ENCODE assay signal across 1 cellular context in the genomic region with DNA sequence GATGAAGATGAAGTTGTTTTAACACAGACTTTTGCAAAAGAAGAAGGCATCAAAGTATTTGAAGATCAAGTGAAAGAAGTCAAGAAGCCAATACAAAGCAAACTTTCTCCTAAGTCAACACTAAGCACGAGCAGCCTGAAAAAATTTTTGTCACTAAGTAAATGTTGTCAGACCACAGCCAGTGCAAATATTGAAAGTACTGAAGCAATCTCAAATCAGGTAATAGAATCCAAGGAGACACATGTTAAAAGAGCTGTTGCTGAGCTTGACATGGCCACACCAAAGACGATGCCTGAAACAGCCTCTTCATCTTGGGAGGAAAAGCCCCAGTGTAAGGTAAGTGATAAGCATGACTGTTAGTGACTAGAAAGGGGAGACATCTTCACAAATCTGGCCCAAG.
TF ChIP-seq lines count a peak whose summit lies in the region.

No MANE protein-coding gene starts in this region.

TF ChIP-seq in HepG2, 621 proteins besides CTCF, POLR2A, EP300 and RAD21 (continued from another document and continues in another):
- TF ChIP-seq ZSCAN21 (CRISPR knock-in tag; IDR thresholded peaks at IDR 0.05; ENCODE audit: borderline replicate concordance) (no peak), ZNF550 (CRISPR knock-in tag; IDR thresholded peaks at IDR 0.05; ENCODE audit: borderline replicate concordance) (no peak), JDP2 (CRISPR knock-in tag; IDR thresholded peaks at IDR 0.05; ENCODE audit: borderline replicate concordance) (peak; percentile 24; the same call in 1 of the 2 replicates), RARG (CRISPR knock-in tag; IDR thresholded peaks at IDR 0.05; ENCODE audit: low read depth) (no peak), ZSCAN29 (CRISPR knock-in tag; conservative IDR thresholded peaks at IDR 0.05) (no peak), CBX2 (IDR thresholded peaks at IDR 0.05; ENCODE audit: low read depth, low read length) (no peak), CBX2 (CRISPR knock-in tag; IDR thresholded peaks at IDR 0.05; ENCODE audit: low read depth) (no peak), KDM3A (CRISPR knock-in tag; IDR thresholded peaks at IDR 0.05; ENCODE audit: low read depth) (no peak), HNRNPUL1 (IDR thresholded peaks at IDR 0.05; ENCODE audit: low read depth, low read length) (no peak), RCOR2 (CRISPR knock-in tag; IDR thresholded peaks at IDR 0.05) (peak; percentile 90), MXD4 (CRISPR knock-in tag; IDR thresholded peaks at IDR 0.05) (0 out of 2 replicates have a peak, but pooled peaks have one; percentile 27), MEIS2 (CRISPR knock-in tag; IDR thresholded peaks at IDR 0.05) (no peak), ELF4 (CRISPR knock-in tag; IDR thresholded peaks at IDR 0.05; ENCODE audit: borderline replicate concordance) (no peak), ZNF382 (CRISPR knock-in tag; IDR thresholded peaks at IDR 0.05; ENCODE audit: borderline replicate concordance) (no peak), ZFP36L1 (CRISPR knock-in tag; IDR thresholded peaks at IDR 0.05) (no peak), SSRP1 (CRISPR knock-in tag; IDR thresholded peaks at IDR 0.05) (no peak), ZNF549 (CRISPR knock-in tag; IDR thresholded peaks at IDR 0.05) (no peak), SPEN (CRISPR knock-in tag; IDR thresholded peaks at IDR 0.05; ENCODE audit: low read depth) (no peak), PAWR (CRISPR knock-in tag; IDR thresholded peaks at IDR 0.05; ENCODE audit: borderline replicate concordance) (no peak), EHMT2 (IDR thresholded peaks at IDR 0.05; ENCODE audit: borderline replicate concordance, low read depth, low read length) (no peak), HOXA7 (CRISPR knock-in tag; IDR thresholded peaks at IDR 0.05) (peak; percentile 49; the same call in 1 of the 2 replicates), JUNB (CRISPR knock-in tag; IDR thresholded peaks at IDR 0.05; ENCODE audit: borderline replicate concordance) (no peak), NFKB2 (CRISPR knock-in tag; IDR thresholded peaks at IDR 0.05; ENCODE audit: borderline replicate concordance) (no peak), MIER3 (CRISPR knock-in tag; IDR thresholded peaks at IDR 0.05; ENCODE audit: borderline replicate concordance) (peak; percentile 57; the same call in 1 of the 2 replicates), ZNF556 (CRISPR knock-in tag; IDR thresholded peaks at IDR 0.05; ENCODE audit: borderline replicate concordance) (peak; percentile 46; the same call in 1 of the 2 replicates), NRL (CRISPR knock-in tag; IDR thresholded peaks at IDR 0.05; ENCODE audit: borderline replicate concordance) (no peak), PHF21A (CRISPR knock-in tag; IDR thresholded peaks at IDR 0.05) (no peak), ZFP37 (CRISPR knock-in tag; IDR thresholded peaks at IDR 0.05; ENCODE audit: borderline replicate concordance) (no peak)
- TF ChIP-seq, protein P1, sequence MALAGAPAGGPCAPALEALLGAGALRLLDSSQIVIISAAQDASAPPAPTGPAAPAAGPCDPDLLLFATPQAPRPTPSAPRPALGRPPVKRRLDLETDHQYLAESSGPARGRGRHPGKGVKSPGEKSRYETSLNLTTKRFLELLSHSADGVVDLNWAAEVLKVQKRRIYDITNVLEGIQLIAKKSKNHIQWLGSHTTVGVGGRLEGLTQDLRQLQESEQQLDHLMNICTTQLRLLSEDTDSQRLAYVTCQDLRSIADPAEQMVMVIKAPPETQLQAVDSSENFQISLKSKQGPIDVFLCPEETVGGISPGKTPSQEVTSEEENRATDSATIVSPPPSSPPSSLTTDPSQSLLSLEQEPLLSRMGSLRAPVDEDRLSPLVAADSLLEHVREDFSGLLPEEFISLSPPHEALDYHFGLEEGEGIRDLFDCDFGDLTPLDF (CRISPR knock-in tag; IDR thresholded peaks at IDR 0.05), result no peak
- TF ChIP-seq, protein P2, sequence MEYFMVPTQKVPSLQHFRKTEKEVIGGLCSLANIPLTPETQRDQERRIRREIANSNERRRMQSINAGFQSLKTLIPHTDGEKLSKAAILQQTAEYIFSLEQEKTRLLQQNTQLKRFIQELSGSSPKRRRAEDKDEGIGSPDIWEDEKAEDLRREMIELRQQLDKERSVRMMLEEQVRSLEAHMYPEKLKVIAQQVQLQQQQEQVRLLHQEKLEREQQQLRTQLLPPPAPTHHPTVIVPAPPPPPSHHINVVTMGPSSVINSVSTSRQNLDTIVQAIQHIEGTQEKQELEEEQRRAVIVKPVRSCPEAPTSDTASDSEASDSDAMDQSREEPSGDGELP (IDR thresholded peaks at IDR 0.05; ENCODE audit: borderline replicate concordance, low read depth), result 0 out of 2 replicates have a peak, but pooled peaks have one; percentile 13
- TF ChIP-seq, protein P3, sequence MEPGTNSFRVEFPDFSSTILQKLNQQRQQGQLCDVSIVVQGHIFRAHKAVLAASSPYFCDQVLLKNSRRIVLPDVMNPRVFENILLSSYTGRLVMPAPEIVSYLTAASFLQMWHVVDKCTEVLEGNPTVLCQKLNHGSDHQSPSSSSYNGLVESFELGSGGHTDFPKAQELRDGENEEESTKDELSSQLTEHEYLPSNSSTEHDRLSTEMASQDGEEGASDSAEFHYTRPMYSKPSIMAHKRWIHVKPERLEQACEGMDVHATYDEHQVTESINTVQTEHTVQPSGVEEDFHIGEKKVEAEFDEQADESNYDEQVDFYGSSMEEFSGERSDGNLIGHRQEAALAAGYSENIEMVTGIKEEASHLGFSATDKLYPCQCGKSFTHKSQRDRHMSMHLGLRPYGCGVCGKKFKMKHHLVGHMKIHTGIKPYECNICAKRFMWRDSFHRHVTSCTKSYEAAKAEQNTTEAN (CRISPR knock-in tag; conservative IDR thresholded peaks at IDR 0.05), result 0 out of 2 replicates have a peak, but pooled peaks have one; percentile 23
- TF ChIP-seq, protein P4, sequence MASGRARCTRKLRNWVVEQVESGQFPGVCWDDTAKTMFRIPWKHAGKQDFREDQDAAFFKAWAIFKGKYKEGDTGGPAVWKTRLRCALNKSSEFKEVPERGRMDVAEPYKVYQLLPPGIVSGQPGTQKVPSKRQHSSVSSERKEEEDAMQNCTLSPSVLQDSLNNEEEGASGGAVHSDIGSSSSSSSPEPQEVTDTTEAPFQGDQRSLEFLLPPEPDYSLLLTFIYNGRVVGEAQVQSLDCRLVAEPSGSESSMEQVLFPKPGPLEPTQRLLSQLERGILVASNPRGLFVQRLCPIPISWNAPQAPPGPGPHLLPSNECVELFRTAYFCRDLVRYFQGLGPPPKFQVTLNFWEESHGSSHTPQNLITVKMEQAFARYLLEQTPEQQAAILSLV (CRISPR knock-in tag; IDR thresholded peaks at IDR 0.05; ENCODE audit: borderline replicate concordance), result no peak
- TF ChIP-seq, protein P5, sequence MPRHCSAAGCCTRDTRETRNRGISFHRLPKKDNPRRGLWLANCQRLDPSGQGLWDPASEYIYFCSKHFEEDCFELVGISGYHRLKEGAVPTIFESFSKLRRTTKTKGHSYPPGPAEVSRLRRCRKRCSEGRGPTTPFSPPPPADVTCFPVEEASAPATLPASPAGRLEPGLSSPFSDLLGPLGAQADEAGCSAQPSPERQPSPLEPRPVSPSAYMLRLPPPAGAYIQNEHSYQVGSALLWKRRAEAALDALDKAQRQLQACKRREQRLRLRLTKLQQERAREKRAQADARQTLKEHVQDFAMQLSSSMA (CRISPR knock-in tag; IDR thresholded peaks at IDR 0.05), result no peak
- TF ChIP-seq, protein P6, sequence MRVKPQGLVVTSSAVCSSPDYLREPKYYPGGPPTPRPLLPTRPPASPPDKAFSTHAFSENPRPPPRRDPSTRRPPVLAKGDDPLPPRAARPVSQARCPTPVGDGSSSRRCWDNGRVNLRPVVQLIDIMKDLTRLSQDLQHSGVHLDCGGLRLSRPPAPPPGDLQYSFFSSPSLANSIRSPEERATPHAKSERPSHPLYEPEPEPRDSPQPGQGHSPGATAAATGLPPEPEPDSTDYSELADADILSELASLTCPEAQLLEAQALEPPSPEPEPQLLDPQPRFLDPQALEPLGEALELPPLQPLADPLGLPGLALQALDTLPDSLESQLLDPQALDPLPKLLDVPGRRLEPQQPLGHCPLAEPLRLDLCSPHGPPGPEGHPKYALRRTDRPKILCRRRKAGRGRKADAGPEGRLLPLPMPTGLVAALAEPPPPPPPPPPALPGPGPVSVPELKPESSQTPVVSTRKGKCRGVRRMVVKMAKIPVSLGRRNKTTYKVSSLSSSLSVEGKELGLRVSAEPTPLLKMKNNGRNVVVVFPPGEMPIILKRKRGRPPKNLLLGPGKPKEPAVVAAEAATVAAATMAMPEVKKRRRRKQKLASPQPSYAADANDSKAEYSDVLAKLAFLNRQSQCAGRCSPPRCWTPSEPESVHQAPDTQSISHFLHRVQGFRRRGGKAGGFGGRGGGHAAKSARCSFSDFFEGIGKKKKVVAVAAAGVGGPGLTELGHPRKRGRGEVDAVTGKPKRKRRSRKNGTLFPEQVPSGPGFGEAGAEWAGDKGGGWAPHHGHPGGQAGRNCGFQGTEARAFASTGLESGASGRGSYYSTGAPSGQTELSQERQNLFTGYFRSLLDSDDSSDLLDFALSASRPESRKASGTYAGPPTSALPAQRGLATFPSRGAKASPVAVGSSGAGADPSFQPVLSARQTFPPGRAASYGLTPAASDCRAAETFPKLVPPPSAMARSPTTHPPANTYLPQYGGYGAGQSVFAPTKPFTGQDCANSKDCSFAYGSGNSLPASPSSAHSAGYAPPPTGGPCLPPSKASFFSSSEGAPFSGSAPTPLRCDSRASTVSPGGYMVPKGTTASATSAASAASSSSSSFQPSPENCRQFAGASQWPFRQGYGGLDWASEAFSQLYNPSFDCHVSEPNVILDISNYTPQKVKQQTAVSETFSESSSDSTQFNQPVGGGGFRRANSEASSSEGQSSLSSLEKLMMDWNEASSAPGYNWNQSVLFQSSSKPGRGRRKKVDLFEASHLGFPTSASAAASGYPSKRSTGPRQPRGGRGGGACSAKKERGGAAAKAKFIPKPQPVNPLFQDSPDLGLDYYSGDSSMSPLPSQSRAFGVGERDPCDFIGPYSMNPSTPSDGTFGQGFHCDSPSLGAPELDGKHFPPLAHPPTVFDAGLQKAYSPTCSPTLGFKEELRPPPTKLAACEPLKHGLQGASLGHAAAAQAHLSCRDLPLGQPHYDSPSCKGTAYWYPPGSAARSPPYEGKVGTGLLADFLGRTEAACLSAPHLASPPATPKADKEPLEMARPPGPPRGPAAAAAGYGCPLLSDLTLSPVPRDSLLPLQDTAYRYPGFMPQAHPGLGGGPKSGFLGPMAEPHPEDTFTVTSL (CRISPR knock-in tag; IDR thresholded peaks at IDR 0.05; ENCODE audit: borderline replicate concordance), result peak; percentile 99
- TF ChIP-seq, protein P7, sequence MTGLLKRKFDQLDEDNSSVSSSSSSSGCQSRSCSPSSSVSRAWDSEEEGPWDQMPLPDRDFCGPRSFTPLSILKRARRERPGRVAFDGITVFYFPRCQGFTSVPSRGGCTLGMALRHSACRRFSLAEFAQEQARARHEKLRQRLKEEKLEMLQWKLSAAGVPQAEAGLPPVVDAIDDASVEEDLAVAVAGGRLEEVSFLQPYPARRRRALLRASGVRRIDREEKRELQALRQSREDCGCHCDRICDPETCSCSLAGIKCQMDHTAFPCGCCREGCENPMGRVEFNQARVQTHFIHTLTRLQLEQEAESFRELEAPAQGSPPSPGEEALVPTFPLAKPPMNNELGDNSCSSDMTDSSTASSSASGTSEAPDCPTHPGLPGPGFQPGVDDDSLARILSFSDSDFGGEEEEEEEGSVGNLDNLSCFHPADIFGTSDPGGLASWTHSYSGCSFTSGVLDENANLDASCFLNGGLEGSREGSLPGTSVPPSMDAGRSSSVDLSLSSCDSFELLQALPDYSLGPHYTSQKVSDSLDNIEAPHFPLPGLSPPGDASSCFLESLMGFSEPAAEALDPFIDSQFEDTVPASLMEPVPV (CRISPR knock-in tag; IDR thresholded peaks at IDR 0.05), result no peak
- TF ChIP-seq, protein P8, sequence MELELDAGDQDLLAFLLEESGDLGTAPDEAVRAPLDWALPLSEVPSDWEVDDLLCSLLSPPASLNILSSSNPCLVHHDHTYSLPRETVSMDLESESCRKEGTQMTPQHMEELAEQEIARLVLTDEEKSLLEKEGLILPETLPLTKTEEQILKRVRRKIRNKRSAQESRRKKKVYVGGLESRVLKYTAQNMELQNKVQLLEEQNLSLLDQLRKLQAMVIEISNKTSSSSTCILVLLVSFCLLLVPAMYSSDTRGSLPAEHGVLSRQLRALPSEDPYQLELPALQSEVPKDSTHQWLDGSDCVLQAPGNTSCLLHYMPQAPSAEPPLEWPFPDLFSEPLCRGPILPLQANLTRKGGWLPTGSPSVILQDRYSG (CRISPR knock-in tag; IDR thresholded peaks at IDR 0.05), result no peak
- TF ChIP-seq, protein P9, sequence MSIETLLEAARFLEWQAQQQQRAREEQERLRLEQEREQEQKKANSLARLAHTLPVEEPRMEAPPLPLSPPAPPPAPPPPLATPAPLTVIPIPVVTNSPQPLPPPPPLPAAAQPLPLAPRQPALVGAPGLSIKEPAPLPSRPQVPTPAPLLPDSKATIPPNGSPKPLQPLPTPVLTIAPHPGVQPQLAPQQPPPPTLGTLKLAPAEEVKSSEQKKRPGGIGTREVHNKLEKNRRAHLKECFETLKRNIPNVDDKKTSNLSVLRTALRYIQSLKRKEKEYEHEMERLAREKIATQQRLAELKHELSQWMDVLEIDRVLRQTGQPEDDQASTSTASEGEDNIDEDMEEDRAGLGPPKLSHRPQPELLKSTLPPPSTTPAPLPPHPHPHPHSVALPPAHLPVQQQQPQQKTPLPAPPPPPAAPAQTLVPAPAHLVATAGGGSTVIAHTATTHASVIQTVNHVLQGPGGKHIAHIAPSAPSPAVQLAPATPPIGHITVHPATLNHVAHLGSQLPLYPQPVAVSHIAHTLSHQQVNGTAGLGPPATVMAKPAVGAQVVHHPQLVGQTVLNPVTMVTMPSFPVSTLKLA (IDR thresholded peaks at IDR 0.05), result peak; percentile 55
- TF ChIP-seq, protein P10, sequence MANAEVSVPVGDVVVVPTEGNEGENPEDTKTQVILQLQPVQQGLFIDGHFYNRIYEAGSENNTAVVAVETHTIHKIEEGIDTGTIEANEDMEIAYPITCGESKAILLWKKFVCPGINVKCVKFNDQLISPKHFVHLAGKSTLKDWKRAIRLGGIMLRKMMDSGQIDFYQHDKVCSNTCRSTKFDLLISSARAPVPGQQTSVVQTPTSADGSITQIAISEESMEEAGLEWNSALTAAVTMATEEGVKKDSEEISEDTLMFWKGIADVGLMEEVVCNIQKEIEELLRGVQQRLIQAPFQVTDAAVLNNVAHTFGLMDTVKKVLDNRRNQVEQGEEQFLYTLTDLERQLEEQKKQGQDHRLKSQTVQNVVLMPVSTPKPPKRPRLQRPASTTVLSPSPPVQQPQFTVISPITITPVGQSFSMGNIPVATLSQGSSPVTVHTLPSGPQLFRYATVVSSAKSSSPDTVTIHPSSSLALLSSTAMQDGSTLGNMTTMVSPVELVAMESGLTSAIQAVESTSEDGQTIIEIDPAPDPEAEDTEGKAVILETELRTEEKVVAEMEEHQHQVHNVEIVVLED (CRISPR knock-in tag; IDR thresholded peaks at IDR 0.05; ENCODE audit: borderline replicate concordance), result no peak
- TF ChIP-seq, protein P11, sequence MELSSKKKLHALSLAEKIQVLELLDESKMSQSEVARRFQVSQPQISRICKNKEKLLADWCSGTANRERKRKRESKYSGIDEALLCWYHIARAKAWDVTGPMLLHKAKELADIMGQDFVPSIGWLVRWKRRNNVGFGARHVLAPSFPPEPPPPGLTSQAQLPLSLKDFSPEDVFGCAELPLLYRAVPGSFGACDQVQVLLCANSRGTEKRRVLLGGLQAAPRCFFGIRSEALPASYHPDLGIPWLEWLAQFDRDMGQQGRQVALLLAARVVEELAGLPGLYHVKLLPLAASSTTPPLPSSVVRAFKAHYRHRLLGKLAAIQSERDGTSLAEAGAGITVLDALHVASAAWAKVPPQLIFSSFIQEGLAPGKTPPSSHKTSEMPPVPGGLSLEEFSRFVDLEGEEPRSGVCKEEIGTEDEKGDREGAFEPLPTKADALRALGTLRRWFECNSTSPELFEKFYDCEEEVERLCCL (CRISPR knock-in tag; IDR thresholded peaks at IDR 0.05; ENCODE audit: borderline replicate concordance), result no peak
